In genomic region chr7:518630-519428, GRCh38 we compare ENCODE assay signal across 8 cellular contexts. TPM values are rescaled to one million over a fixed set of nuclear protein-coding genes. Genes with fewer than 3 reads are reported as not detected.
A peak's percentile ranks its signal among the peaks of the same experiment; 100 is the strongest.
DNase-seq lines count a peak whose midpoint lies in the region; ATAC-seq and TF ChIP-seq lines count a peak whose summit lies in the region.

No MANE protein-coding gene starts in this region.

- peak in 1 of 3 donors; percentile 54 for TF ChIP-seq POLR2A in spleen (IDR thresholded peaks at IDR 0.05)

- WGBS in spleen, 5 donors, result 1 to 2% (median 1%) methylated on average over 44 to 84 of the region's 84 CpGs

- intact Hi-C loops in spleen (cut with DNase I; ENCODE audit: low total_unique reads), result loop anchor here (5.0 kb wide), 1 partner anchor 187 kb away; no protein-coding TSS in a partner anchor

- H3K4me1 ChIP-seq in HUES48 (ENCODE audit: control insufficient read depth, insufficient read depth, low read length), result peaks cover 37% of the 10 kb centered on the region
- peaks cover 25 to 93% (median 75%) of the 10 kb centered on the region in 6 donors for H3K4me1 ChIP-seq in spleen

- no peak overlapping the region for H3K9ac ChIP-seq in HUES48 (ENCODE audit: low read depth, low read length)

- ATAC-seq in HG03280 (IDR thresholded peaks at IDR 0.05; ENCODE audit: unreplicated experiment), result no peak

- peak in 3 of 11 experiments; percentile 15 to 28 (median 22) for TF ChIP-seq CTCF in spleen (IDR thresholded peaks at IDR 0.05 in 8 of 11, conservative IDR thresholded peaks at IDR 0.05 in 3 of 11)

- peak; percentile 68 for DNase-seq in DMS114 treated with DMSO at 0.1 percent for 48 hours (lab: John Stamatoyannopoulos, UW; ENCODE audit: unreplicated experiment)
- DNase-seq in T1000 (lab: John Stamatoyannopoulos, UW), result peak; percentile 45
- DNase-seq in dedifferentiated amniotic fluid mesenchymal stem cell (ENCODE audit: extremely low spot score), result peak; percentile 50
- peak; percentile 86 for DNase-seq in kidney tubule cell (ENCODE audit: low spot score)
- DNase-seq in spleen, result no peak
- no peak for DNase-seq in NCI-H187 treated with DMSO at 0.1 percent for 48 hours (lab: John Stamatoyannopoulos, UW)

- peaks cover 49% of the 10 kb centered on the region for H3K27me3 ChIP-seq in HUES48 (ENCODE audit: control insufficient read depth, insufficient read depth, low read length)
- peaks cover 0 to 88% (median 62%) of the 10 kb centered on the region in 7 donors for H3K27me3 ChIP-seq in spleen (replicated peaks in 1 of 7)

- peak overlapping the region; percentile 78 for H3K4me3 ChIP-seq in HUES48 (ENCODE audit: low read depth, low read length)
- peak overlapping the region; percentile 39 to 85 (median 66) for H3K4me3 ChIP-seq in spleen

- H3K36me3 ChIP-seq in HUES48 (ENCODE audit: control insufficient read depth, insufficient read depth, low read length) (no peaks in the 10 kb centered on the region), spleen (peaks cover 0 to under 1% (median 0%) of the 10 kb centered on the region in 6 donors)

- H3K27ac ChIP-seq in HUES48 (ENCODE audit: low read depth, low read length) (peak overlapping the region; percentile 27), spleen (peak overlapping the region; percentile 39 to 90 (median 87))

- H3K9me3 ChIP-seq in HUES48 (ENCODE audit: control insufficient read depth, insufficient read depth, low read length), result no peaks in the 10 kb centered on the region
- no peaks in the 10 kb centered on the region for H3K9me3 ChIP-seq in spleen

RNA-seq across cellular contexts. Expression of gene PDGFA, which starts 0.8 kb away (rescaled TPM):
- total RNA-seq in spleen, result 10 to 100 TPM; 16.1 to 49.5 (median 24.5) TPM
- polyA plus RNA-seq in spleen, result 10 to 100 TPM in 1 of 3 donors, 1 to 10 TPM in 2; 6.1 to 16.8 (median 9.9) TPM

Comparison
In these comparisons a context has a peak if more than half of its experiments do, and no peak if none do; other contexts are left out.
1. DNase-seq: peak in DMS114 treated with DMSO at 0.1 percent for 48 hours (single experiment), T1000 (single experiment), dedifferentiated amniotic fluid mesenchymal stem cell (single experiment) and kidney tubule cell (single experiment); none in spleen (single experiment) and NCI-H187 treated with DMSO at 0.1 percent for 48 hours (single experiment).